32 cellular contexts compared by ENCODE assay signal in the genomic region with DNA sequence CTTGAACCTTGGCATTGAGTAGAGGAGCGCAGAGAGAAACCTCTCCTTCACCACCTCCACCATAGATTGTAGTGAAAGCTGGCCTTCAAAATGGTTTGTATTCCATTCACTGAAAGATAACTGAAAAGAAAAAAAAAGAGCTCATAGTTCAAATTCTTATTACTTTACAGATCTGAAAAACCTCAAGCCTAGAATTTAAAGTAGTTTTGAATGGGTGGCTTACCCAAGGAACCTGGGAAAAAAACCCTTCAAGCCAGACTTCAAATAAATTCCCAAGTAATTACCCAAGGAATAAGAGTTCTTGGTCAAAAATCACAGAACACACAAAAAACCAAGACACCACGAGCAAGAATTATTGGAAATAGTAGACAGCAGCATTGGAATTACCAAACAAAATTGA.
"Had no signal": no experiment of that assay in that cellular context is flagged by ENCODE, and none has a peak within 500 bp of the region (broad histone marks: within the 10 kb centered on the region; RNA-seq: fewer than 3 reads in every experiment).

No MANE protein-coding gene starts in this region.

- H3K27me3 ChIP-seq: adrenal gland, ascending aorta, body of pancreas, brain microvascular endothelial cell, breast epithelium had no signal

- H3K36me3 ChIP-seq: adrenal gland, ascending aorta, brain microvascular endothelial cell, breast epithelium, cardiac muscle cell had no signal

- ATAC-seq: activated naive CD4-positive, alpha-beta T cell treated with anti-CD3 and anti-CD28 coated beads, Interleukin-2, amount 50 U/mL, for 72 hours; activated naive CD8-positive, alpha-beta T cell treated with anti-CD3 and anti-CD28 coated beads, Interleukin-2, amount 50 U/mL, for 24 hours; activated T-cell treated with anti-CD3 and anti-CD28 coated beads, Interleukin-2, amount 50 U/mL, for 4 hours; activated T-cell treated with anti-CD3 and anti-CD28 coated beads, Interleukin-2, amount 50 U/mL, for 72 hours; activated T-helper 17 cell treated with anti-CD3 and anti-CD28 coated beads, Interleukin-2, amount 50 U/mL, for 72 hours; body of pancreas had no signal

- DNase-seq: activated effector memory CD4-positive, alpha-beta T cell treated with anti-CD3 and anti-CD28 coated beads, Interleukin-2, amount 50 U/mL, for 16 hours; activated effector memory CD4-positive, alpha-beta T cell treated with Interleukin-2 at 50 U/mL for 16 hours; activated gamma-delta T cell; activated gamma-delta T cell treated with Interleukin-2 at 50 U/mL for 16 hours; activated naive CD4-positive, alpha-beta T cell; activated naive CD4-positive, alpha-beta T cell treated with anti-CD3 and anti-CD28 coated beads for 36 hours; activated naive CD4-positive, alpha-beta T cell treated with anti-CD3 and anti-CD28 coated beads, Interleukin-2, amount 10 ng/mL, durations not matched to agents 7 days and 5 days; activated naive CD4-positive, alpha-beta T cell treated with anti-CD3 and anti-CD28 coated beads, Interleukin-2, amount 50 U/mL, for 16 hours; activated naive CD4-positive, alpha-beta T cell treated with Interleukin-2 at 50 U/mL for 16 hours; activated naive CD8-positive, alpha-beta T cell treated with anti-CD3 and anti-CD28 coated beads for 36 hours; activated naive CD8-positive, alpha-beta T cell treated with anti-CD3 and anti-CD28 coated beads, Interleukin-2, amount 10 ng/mL, durations not matched to agents 7 days and 5 days; activated naive CD8-positive, alpha-beta T cell treated with anti-CD3 and anti-CD28 coated beads, Interleukin-2, amount 50 U/mL, for 24 hours; activated T-cell treated with anti-CD3 and anti-CD28 coated beads, Interleukin-2, amount 50 U/mL, for 1 hour; activated T-cell treated with anti-CD3 and anti-CD28 coated beads, Interleukin-2, amount 50 U/mL, for 24 hours; activated T-cell treated with anti-CD3 and anti-CD28 coated beads, Interleukin-2, amount 50 U/mL, for 4 hours; activated T-cell treated with anti-CD3 and anti-CD28 coated beads, Interleukin-2, amount 50 U/mL, for 48 hours; activated T-cell treated with anti-CD3 and anti-CD28 coated beads, Interleukin-2, amount 50 U/mL, for 72 hours; adrenal gland; amniotic stem cell; amygdala; anterior cingulate cortex; aorta; body of pancreas; brain microvascular endothelial cell; caudate nucleus; central memory CD4-positive, alpha-beta T cell; cerebellar nuclear complex had no signal

- H3K9me3 ChIP-seq: adrenal gland, ascending aorta, body of pancreas, breast epithelium had no signal

- H3K4me1 ChIP-seq: adrenal gland, ascending aorta, body of pancreas, breast epithelium had no signal

- H3K4me3 ChIP-seq: adrenal gland, ascending aorta, body of pancreas, breast epithelium, cardiac muscle cell had no signal

- H3K27ac ChIP-seq: adrenal gland, ascending aorta, body of pancreas, brain microvascular endothelial cell, breast epithelium, cardiac muscle cell had no signal
